ENCODE assay signal across 10 cellular contexts in genomic region chr22:17086750-17087149, GRCh38. TPM values are rescaled to one million over a fixed set of nuclear protein-coding genes. Genes with fewer than 3 reads are reported as not detected.
DNase-seq lines count a peak whose midpoint lies in the region; ATAC-seq and TF ChIP-seq lines count a peak whose summit lies in the region.
"Had no signal": no experiment of that assay in that cellular context is flagged by ENCODE, and none has a peak within 500 bp of the region (broad histone marks: within the 10 kb centered on the region; RNA-seq: fewer than 3 reads in every experiment).

No MANE protein-coding gene starts in this region.

- peaks cover 0 to 5% of the 10 kb centered on the region in 2 donors for H3K36me3 Mint-ChIP-seq in activated naive CD4-positive, alpha-beta T cell treated with anti-CD3 and anti-CD28 coated beads, Interleukin-2, amount 50 U/mL, for 72 hours

- no peak overlapping the region for H2BK120ac ChIP-seq in mesenchymal stem cell (ENCODE audit: low read depth, low read length)

- ATAC-seq in heart left ventricle = no peak
- no peak for ATAC-seq in activated naive CD4-positive, alpha-beta T cell treated with anti-CD3 and anti-CD28 coated beads, Interleukin-2, amount 50 U/mL, for 72 hours
- ATAC-seq in upper lobe of left lung (ENCODE audit: low FRiP score in 2 of 2) = no peak
- no peak for ATAC-seq in HG03045 (IDR thresholded peaks at IDR 0.05; ENCODE audit: unreplicated experiment)

- intact Hi-C loops in heart left ventricle (cut with DNase I) = loop anchor here in 4 of 10 donors (5.0 to 10.0 kb wide), 4 partner anchors 71 to 558 kb away; partner anchors contain the start of gene HDHD5 (in 1 of the 4)
- intact Hi-C loops in cardiac septum (cut with DNase I) = loop anchor here (5.0 kb wide), 1 partner anchor 36 kb away; the partner anchor contains the start of gene TMEM121B

- H3K4ac ChIP-seq in mesenchymal stem cell (ENCODE audit: low read depth in 1 of 2, low read length in 2 of 2) = no peak overlapping the region

- H3K36me3 ChIP-seq in heart left ventricle (no peaks in the 10 kb centered on the region), mesenchymal stem cell (ENCODE audit: control insufficient read depth in 1 of 2, insufficient read depth in 2 of 2, low read depth in 1 of 2, low read length in 2 of 2) (no peaks in the 10 kb centered on the region), upper lobe of left lung (no peaks in the 10 kb centered on the region)

- H3K4me2 ChIP-seq in mesenchymal stem cell (ENCODE audit: low read length, poor library complexity, severe bottlenecking) = no peak overlapping the region

- TF ChIP-seq POLR2A in heart left ventricle (IDR thresholded peaks at IDR 0.05) = no peak
- no peak for TF ChIP-seq POLR2A in upper lobe of left lung (IDR thresholded peaks at IDR 0.05)

- no peak for TF ChIP-seq EP300 in upper lobe of left lung (IDR thresholded peaks at IDR 0.05)

- WGBS in heart left ventricle, 4 donors = 67 to 84% (median 70%) methylated on average over 7 of the region's 7 CpGs
- 80% methylated on average over 7 of the region's 7 CpGs for WGBS in mesenchymal stem cell
- 66 to 69% methylated on average over 7 of the region's 7 CpGs for WGBS in upper lobe of left lung, 2 donors

- H4K91ac ChIP-seq in mesenchymal stem cell (ENCODE audit: low read length) = no peak overlapping the region

- peaks cover 18% of the 10 kb centered on the region for H3K79me1 ChIP-seq in mesenchymal stem cell (replicated peaks; ENCODE audit: low read length, poor library complexity, severe bottlenecking)

- H3K23ac ChIP-seq in mesenchymal stem cell (ENCODE audit: low read length in 2 of 2) = no peak overlapping the region

- H3K4me1 ChIP-seq in heart left ventricle = peaks cover 0 to 61% (median 16%) of the 10 kb centered on the region in 12 donors
- peaks cover 19% of the 10 kb centered on the region for H3K4me1 ChIP-seq in mesenchymal stem cell (ENCODE audit: control insufficient read depth, insufficient read depth, low read depth, low read length)
- H3K4me1 ChIP-seq in upper lobe of left lung = peaks cover 24 to 45% (median 31%) of the 10 kb centered on the region in 4 donors
- H3K4me1 ChIP-seq: parathyroid adenoma had no signal

- in situ Hi-C loops in KBM-7 (cut with MboI; ENCODE audit: low pct_unique_long_range_greater_than_20kb, low sequenced_read_pairs) = loop anchor here (10.0 kb wide), 1 partner anchor 428 kb away; no protein-coding TSS in a partner anchor

- peak overlapping the region; percentile 80 to 87 for H3K27ac Mint-ChIP-seq in activated naive CD4-positive, alpha-beta T cell treated with anti-CD3 and anti-CD28 coated beads, Interleukin-2, amount 50 U/mL, for 72 hours

- H3K4me3 ChIP-seq in heart left ventricle (peak overlapping the region in 9 of 12 donors; percentile 71 to 98 (median 91)), mesenchymal stem cell (ENCODE audit: insufficient read depth in 1 of 2, low read depth in 1 of 2, low read length in 2 of 2) (peak overlapping the region in 1 of 2 experiments; percentile 87), upper lobe of left lung (peak overlapping the region in 3 of 4 donors; percentile 67 to 86 (median 75))

- no peak overlapping the region for H2BK15ac ChIP-seq in mesenchymal stem cell (ENCODE audit: low read depth, poor library complexity, severe bottlenecking)

- no peak overlapping the region for H2BK12ac ChIP-seq in mesenchymal stem cell (ENCODE audit: low read length in 2 of 2)

- no peak overlapping the region for H2AK5ac ChIP-seq in mesenchymal stem cell (ENCODE audit: low read length, severe bottlenecking)

- no peak overlapping the region for H3K14ac ChIP-seq in mesenchymal stem cell (ENCODE audit: low read length in 2 of 2)

- DNase-seq in heart left ventricle (no peak), cardiac septum (ENCODE audit: low spot score) (no peak), mesenchymal stem cell (no peak), upper lobe of left lung (no peak), KBM-7 (no peak), COLO668 (lab: John Stamatoyannopoulos, UW; ENCODE audit: unreplicated experiment) (no peak)
- no peak for DNase-seq in activated naive CD4-positive, alpha-beta T cell treated with anti-CD3 and anti-CD28 coated beads, Interleukin-2, amount 50 U/mL, for 72 hours (ENCODE audit: low spot score in 2 of 2)

- H3K27ac ChIP-seq in heart left ventricle = peak overlapping the region in 2 of 12 donors; percentile 29 to 98
- H3K27ac ChIP-seq in mesenchymal stem cell (ENCODE audit: low read length, poor library complexity, severe bottlenecking) = no peak overlapping the region
- peak overlapping the region in 3 of 4 donors; percentile 50 to 98 (median 97) for H3K27ac ChIP-seq in upper lobe of left lung
- H3K27ac ChIP-seq: C4-2B, parathyroid adenoma had no signal

- no peak overlapping the region for H4K8ac ChIP-seq in mesenchymal stem cell (ENCODE audit: low read length)

- H3K18ac ChIP-seq in mesenchymal stem cell (ENCODE audit: low read depth in 1 of 2, low read length in 2 of 2) = no peak overlapping the region

- H2BK5ac ChIP-seq in mesenchymal stem cell (ENCODE audit: low read depth, low read length, poor library complexity, severe bottlenecking) = no peak overlapping the region

- H3K27me3 ChIP-seq in heart left ventricle (no peaks in the 10 kb centered on the region), mesenchymal stem cell (ENCODE audit: control insufficient read depth in 1 of 2, insufficient read depth in 1 of 2, low read length in 2 of 2) (no peaks in the 10 kb centered on the region), upper lobe of left lung (no peaks in the 10 kb centered on the region)

- no peak overlapping the region for H2AFZ ChIP-seq in mesenchymal stem cell (ENCODE audit: low read depth, low read length)
- H2AFZ ChIP-seq: parathyroid adenoma had no signal

- no peaks in the 10 kb centered on the region for H3K9me3 ChIP-seq in heart left ventricle
- H3K9me3 ChIP-seq in mesenchymal stem cell (ENCODE audit: control insufficient read depth, low read length) = no peaks in the 10 kb centered on the region
- H3K9me3 ChIP-seq in upper lobe of left lung = no peaks in the 10 kb centered on the region

- H3K9me3 Mint-ChIP-seq in activated naive CD4-positive, alpha-beta T cell treated with anti-CD3 and anti-CD28 coated beads, Interleukin-2, amount 50 U/mL, for 72 hours = no peaks in the 10 kb centered on the region

- peak overlapping the region; percentile 3 for H3K9ac ChIP-seq in mesenchymal stem cell (ENCODE audit: low read length)
- H3K9ac ChIP-seq: parathyroid adenoma had no signal

- TF ChIP-seq CTCF in heart left ventricle (IDR thresholded peaks at IDR 0.05) (no peak), upper lobe of left lung (IDR thresholded peaks at IDR 0.05) (no peak)

RNA-seq across cellular contexts. Expression of gene IL17RA, which starts 1.9 kb away (rescaled TPM):
- 10 to 100 TPM in 3 of 9 donors, 1 to 10 TPM in 6; 5.8 to 23.1 (median 9.4) TPM for total RNA-seq in heart left ventricle
- 1 to 10 TPM; 3.1 to 7.8 TPM for polyA plus RNA-seq in heart left ventricle
- 6.0 TPM for total RNA-seq in cardiac septum
- 10 to 100 TPM; 12.4 to 16.3 TPM for total RNA-seq in activated naive CD4-positive, alpha-beta T cell treated with anti-CD3 and anti-CD28 coated beads, Interleukin-2, amount 50 U/mL, for 72 hours
- 11.8 TPM for polyA plus RNA-seq in mesenchymal stem cell (2013, experiment 1 of 2)
- polyA plus RNA-seq in mesenchymal stem cell (2013, experiment 2 of 2) = 10.8 TPM
- total RNA-seq in upper lobe of left lung = 10 to 100 TPM; 22.6 to 58.9 (median 35.9) TPM

RNA-seq across cellular contexts. Expression of gene TMEM121B, which starts 34.4 kb away (rescaled TPM):
- total RNA-seq in heart left ventricle (1 to 10 TPM; 1.1 to 3.3 (median 1.8) TPM), cardiac septum (1.0 TPM), upper lobe of left lung (1 to 10 TPM in 3 of 6 donors, under 1 TPM in 2, not detected in 1; 0.10 to 2.0 (median 1.1) TPM)
- polyA plus RNA-seq in heart left ventricle = 1 to 10 TPM in 1 of 2 donors, under 1 TPM in 1; 0.49 to 1.2 TPM
- under 1 TPM; 0.05 to 0.10 TPM for total RNA-seq in activated naive CD4-positive, alpha-beta T cell treated with anti-CD3 and anti-CD28 coated beads, Interleukin-2, amount 50 U/mL, for 72 hours
- polyA plus RNA-seq in mesenchymal stem cell (2013, experiment 1 of 2) = 0.11 TPM
- polyA plus RNA-seq in mesenchymal stem cell (2013, experiment 2 of 2) = 0.08 TPM
